Comparison of ENCODE assay signal across 8 cellular contexts in the genomic region with DNA sequence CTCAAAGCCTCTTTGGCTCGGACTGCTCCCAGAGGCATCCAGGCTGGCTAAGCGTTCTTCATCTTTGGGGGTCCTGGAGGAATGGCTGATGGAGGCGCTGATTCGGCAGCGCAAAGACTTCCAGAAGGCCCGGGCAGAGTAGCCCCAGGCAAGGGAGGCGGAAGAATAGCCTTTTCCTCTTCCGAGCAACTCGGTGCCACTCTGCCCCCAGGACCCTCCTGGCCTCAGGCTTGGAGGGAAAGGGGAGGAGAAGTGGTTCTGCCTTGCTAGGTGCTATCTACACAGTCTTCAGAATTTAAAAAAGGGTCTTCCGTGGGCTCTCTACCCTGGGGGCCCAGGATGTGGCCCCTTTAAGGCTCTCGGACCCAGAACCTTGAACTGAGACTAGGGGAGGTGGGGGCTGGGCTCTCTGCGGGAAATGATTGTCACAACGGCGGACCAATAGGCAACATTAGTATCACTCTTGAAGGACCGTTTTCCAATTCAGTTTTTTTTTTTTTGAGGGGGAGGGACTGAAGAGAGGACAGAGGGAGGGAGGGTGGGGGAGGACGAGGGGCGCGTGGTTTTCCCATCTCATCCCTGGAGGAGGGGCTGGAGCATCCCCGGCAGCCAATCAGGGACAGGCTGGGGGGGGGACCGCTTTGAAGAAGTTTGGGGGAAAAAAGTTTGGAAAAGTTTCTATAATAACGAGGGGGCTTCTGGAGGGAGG. TPM values are rescaled to one million over a fixed set of nuclear protein-coding genes. Genes with fewer than 3 reads are reported as not detected.
DNase-seq lines count a peak whose midpoint lies in the region; ATAC-seq and TF ChIP-seq lines count a peak whose summit lies in the region.

A gene (plus strand): TSS at position 679 of the 709 bp plus-strand sequence. CDS start 157 bp downstream, outside the sequence.

- no peaks in the 10 kb centered on the region for H3K9me3 Mint-ChIP-seq in HFFc6

- intact Hi-C loops in left cardiac atrium (cut with DNase I) (loop anchor here (2.0 to 5.0 kb wide), 3 partner anchors 35 to 65 kb away; no protein-coding TSS in a partner anchor), posterior vena cava (cut with DNase I) (loop anchor here in 1 of 2 donors (5.0 kb wide), 1 partner anchor 70 kb away; no protein-coding TSS in a partner anchor)

- H3K4me1 Mint-ChIP-seq in HFFc6 (ENCODE audit: low read depth): peaks cover 55% of the 10 kb centered on the region

- H3K36me3 Mint-ChIP-seq in HFFc6 (ENCODE audit: low read depth): peaks cover 6% of the 10 kb centered on the region; the same call in 1 of the 2 replicates

- H3K4me3 Mint-ChIP-seq in HFFc6: peak within 1 kb of the TSS; percentile 93

- H3K27ac Mint-ChIP-seq in HFFc6: peak within 1 kb of the TSS; percentile 97

- peak; percentile 97 for DNase-seq in DMS 273 (lab: John Stamatoyannopoulos, UW; ENCODE audit: unreplicated experiment)
- DNase-seq in HFFc6: peak; percentile 87
- DNase-seq in NCI-H2227 treated with DMSO at 0.1 percent for 48 hours (lab: John Stamatoyannopoulos, UW): peak; percentile 80
- DNase-seq in anterior cingulate cortex (lab: John Stamatoyannopoulos, UW): peak in 35 of 58 donors; percentile 8 to 59 (median 30)
- DNase-seq in left cardiac atrium: peak; percentile 84
- peak; percentile 90 for DNase-seq in posterior vena cava (ENCODE audit: low spot score)
- DNase-seq in activated CD4-positive, CD25-positive, alpha-beta regulatory T cell (lab: John Stamatoyannopoulos, UW): no peak

- TF ChIP-seq CTCF in HFFc6 (IDR thresholded peaks at IDR 0.05): no peak

- peaks cover 2% of the 10 kb centered on the region; the same call in 1 of the 2 replicates for H3K27me3 Mint-ChIP-seq in HFFc6 (ENCODE audit: insufficient read depth)

- peak; percentile 29 to 42 for ATAC-seq in left cardiac atrium
- ATAC-seq in HG03521 (IDR thresholded peaks at IDR 0.05; ENCODE audit: unreplicated experiment): no peak

RNA-seq across cellular contexts. Expression of the gene that starts here (rescaled TPM):
- total RNA-seq in HFFc6 (2021; fragmentation: NEBNext Ultra II Directional; extraction: Animal tissue kit (Norgen Biotek cat#: 25700)): 10 to 100 TPM; 73.4 to 81.9 (median 77.2) TPM
- total RNA-seq in left cardiac atrium (10 to 100 TPM; 23.9 to 30.9 TPM), posterior vena cava (10 to 100 TPM; 75.1 to 87.2 TPM)

Comparison
In these comparisons a context has a peak if more than half of its experiments do, and no peak if none do; other contexts are left out.
1. DNase-seq: peak in DMS 273 (single experiment), HFFc6 (single experiment), NCI-H2227 treated with DMSO at 0.1 percent for 48 hours (single experiment), anterior cingulate cortex (35 of 58), left cardiac atrium (single experiment) and posterior vena cava (single experiment); none in activated CD4-positive, CD25-positive, alpha-beta regulatory T cell (0 of 4).